In the genomic region with DNA sequence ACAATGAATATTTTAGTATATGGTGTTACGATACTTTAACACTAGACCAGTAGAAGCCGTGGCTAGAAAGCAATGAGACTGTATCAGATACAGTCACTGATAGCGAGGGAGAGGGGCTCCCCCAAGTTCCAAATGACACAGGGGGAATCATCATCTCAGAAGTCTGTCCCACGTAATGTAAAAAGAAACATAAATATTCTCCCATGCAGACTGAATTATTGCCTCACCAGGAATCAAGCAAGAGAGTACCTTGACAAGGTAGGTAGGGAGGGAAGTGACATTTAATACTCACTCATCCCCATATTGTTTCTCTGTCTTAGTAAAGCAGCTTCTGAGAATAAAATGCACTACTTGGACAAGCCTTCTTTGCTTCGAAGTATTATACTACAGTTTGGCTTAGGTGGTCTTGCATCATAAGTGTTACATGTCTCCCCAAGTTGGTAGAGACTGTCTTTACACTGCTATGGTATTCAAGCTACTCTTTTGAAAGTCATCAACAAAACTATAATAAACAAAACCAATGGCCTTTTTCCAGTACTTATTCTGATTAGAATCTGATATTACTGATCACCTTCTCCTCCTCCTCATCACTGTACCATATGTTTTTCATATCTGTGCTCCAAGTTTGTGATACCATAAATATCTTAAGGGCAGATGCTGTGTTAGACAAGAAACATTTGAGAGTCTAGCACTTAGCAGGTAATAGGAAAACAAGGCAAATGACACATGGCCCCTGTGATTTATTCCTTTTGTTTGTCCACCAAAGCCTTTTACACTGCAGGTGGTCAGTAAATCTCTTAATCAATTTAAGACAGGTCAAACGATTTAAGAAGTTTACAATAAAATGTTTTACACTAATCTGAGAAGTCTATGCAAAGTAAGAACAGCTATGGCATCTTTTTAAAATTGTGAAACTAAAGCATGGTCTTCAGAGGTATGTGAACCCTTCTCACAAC, we compare ENCODE assay signal across 10 cellular contexts. TPM values are rescaled to one million over a fixed set of nuclear protein-coding genes. Genes with fewer than 3 reads are reported as not detected.
DNase-seq lines count a peak whose midpoint lies in the region; ATAC-seq, FAIRE-seq and TF ChIP-seq lines count a peak whose summit lies in the region.
"Had no signal": no experiment of that assay in that cellular context is flagged by ENCODE, and none has a peak within 500 bp of the region (broad histone marks: within the 10 kb centered on the region; RNA-seq: fewer than 3 reads in every experiment).

No MANE protein-coding gene starts in this region.

- H3K27me3 ChIP-seq in Peyer's patch = no peaks in the 10 kb centered on the region
- no peaks in the 10 kb centered on the region for H3K27me3 ChIP-seq in right cardiac atrium (ENCODE audit: control insufficient read depth, insufficient read depth)
- H3K27me3 ChIP-seq in skeletal muscle tissue (ENCODE audit: control insufficient read depth in 3 of 3, insufficient read depth in 3 of 3, low read length in 3 of 3) = no peaks in the 10 kb centered on the region

- peak overlapping the region; percentile 6 to 98 (median 94) for H3K27ac ChIP-seq in Peyer's patch
- no peak overlapping the region for H3K27ac ChIP-seq in right cardiac atrium (ENCODE audit: low read length)
- peak overlapping the region; percentile 97 for H3K27ac ChIP-seq in skeletal muscle tissue (ENCODE audit: low read depth, low read length)

- ATAC-seq in right cardiac atrium = no peak
- no peak for ATAC-seq in GM18868 (IDR thresholded peaks at IDR 0.05; ENCODE audit: unreplicated experiment)
- ATAC-seq in esophagus mucosa = no peak
- no peak for ATAC-seq in GM18511 (IDR thresholded peaks at IDR 0.05; ENCODE audit: unreplicated experiment)

- peak overlapping the region in 2 of 3 donors; percentile 84 to 98 for H3K9ac ChIP-seq in skeletal muscle tissue (ENCODE audit: low read depth in 1 of 3, low read length in 3 of 3)

- H3K4me3 ChIP-seq in Peyer's patch = peak overlapping the region in 3 of 4 donors; percentile 67 to 82 (median 79)
- peak overlapping the region; percentile 97 for H3K4me3 ChIP-seq in right cardiac atrium (ENCODE audit: low read length)
- H3K4me3 ChIP-seq in skeletal muscle tissue (ENCODE audit: low read length in 3 of 3) = peak overlapping the region in 2 of 3 donors; percentile 84 to 96

- H3K9me3 ChIP-seq in Peyer's patch (no peaks in the 10 kb centered on the region), right cardiac atrium (ENCODE audit: control insufficient read depth, low read length) (no peaks in the 10 kb centered on the region), skeletal muscle tissue (ENCODE audit: control insufficient read depth in 3 of 3, low read length in 3 of 3) (no peaks in the 10 kb centered on the region)

- TF ChIP-seq POLR2A in GM12891 (IDR thresholded peaks at IDR 0.05; ENCODE audit: low read depth, low read length) (no peak), Peyer's patch (IDR thresholded peaks at IDR 0.05) (no peak)

- TF ChIP-seq CTCF in Peyer's patch (IDR thresholded peaks at IDR 0.05) = no peak

- FAIRE-seq in GM12891 (lab: Jason Lieb, UNC) = no peak

- 38% methylated on average over 6 of the region's 6 CpGs for WGBS in right cardiac atrium

- peaks cover 0 to 38% (median 2%) of the 10 kb centered on the region in 4 donors for H3K4me1 ChIP-seq in Peyer's patch
- no peaks in the 10 kb centered on the region for H3K4me1 ChIP-seq in right cardiac atrium (ENCODE audit: control insufficient read depth, insufficient read depth, low read length)
- H3K4me1 ChIP-seq in skeletal muscle tissue (ENCODE audit: control insufficient read depth in 3 of 3, insufficient read depth in 3 of 3, low read length in 3 of 3) = peaks cover 7 to 37% (median 24%) of the 10 kb centered on the region in 3 donors

- H3K36me3 ChIP-seq in Peyer's patch (no peaks in the 10 kb centered on the region), skeletal muscle tissue (ENCODE audit: control insufficient read depth in 3 of 3, insufficient read depth in 3 of 3, low read length in 3 of 3) (no peaks in the 10 kb centered on the region)

- intact Hi-C loops in right cardiac atrium (cut with DNase I) = no loop called here

- DNase-seq in GM12891 (ENCODE audit: insufficient read length, low spot score) = no peak
- DNase-seq in Peyer's patch = no peak
- no peak for DNase-seq in right cardiac atrium
- DNase-seq in stimulated activated naive CD4-positive, alpha-beta T cell (lab: John Stamatoyannopoulos, UW) = no peak
- DNase-seq: activated CD4-positive, alpha-beta T cell treated with anti-CD3 and anti-CD28 coated beads for 48 hours; NCI-H2107 had no signal

TF ChIP-seq in GM12891, 5 proteins besides CTCF, POLR2A, EP300 and RAD21:
- TF ChIP-seq TAF1 (IDR thresholded peaks at IDR 0.05; ENCODE audit: low read depth, low read length) = no peak
- no peak for TF ChIP-seq PAX5 (IDR thresholded peaks at IDR 0.05; ENCODE audit: insufficient read depth, low read length, severe bottlenecking)
- no peak for TF ChIP-seq POU2F2 (IDR thresholded peaks at IDR 0.05; ENCODE audit: low read depth, low read length)
- TF ChIP-seq SPI1 (IDR thresholded peaks at IDR 0.05; ENCODE audit: low read depth, low read length) = 0 out of 2 replicates have a peak, but pooled peaks have one; percentile 8
- TF ChIP-seq POLR2AphosphoS5 (IDR thresholded peaks at IDR 0.05; ENCODE audit: low read depth, low read length) = no peak

RNA-seq across cellular contexts. Expression of gene LAPTM4A, which starts 2.7 kb away (rescaled TPM):
- 38.9 TPM for polyA plus RNA-seq in GM12891 (2012; ENCODE audit: low read depth, missing spikeins)
- total RNA-seq in Peyer's patch = 10 to 100 TPM; 27.3 to 65.0 (median 50.0) TPM
- total RNA-seq in right cardiac atrium = 100 to 1,000 TPM; 178 to 208 (median 191) TPM
- 224 TPM for polyA plus RNA-seq in right cardiac atrium
- total RNA-seq in skeletal muscle tissue = 269 TPM
- total RNA-seq in esophagus mucosa = 85.4 TPM

RNA-seq across cellular contexts. Expression of gene MATN3, which starts 36.3 kb away (rescaled TPM):
- polyA plus RNA-seq in GM12891 (2012; ENCODE audit: low read depth, missing spikeins) = not detected
- total RNA-seq in Peyer's patch (under 1 TPM in 1 of 4 donors, not detected in 3; 0.40 TPM), right cardiac atrium (under 1 TPM; 0.23 to 0.38 (median 0.30) TPM), skeletal muscle tissue (0.52 TPM), esophagus mucosa (0.56 TPM)
- polyA plus RNA-seq in right cardiac atrium = 0.29 TPM

RNA-seq across cellular contexts. Expression of gene WDR35, which starts 58.9 kb away (rescaled TPM):
- polyA plus RNA-seq in GM12891 (2012; ENCODE audit: low read depth, missing spikeins) = 3.1 TPM
- total RNA-seq in Peyer's patch (1 to 10 TPM; 3.4 to 4.1 (median 3.8) TPM), right cardiac atrium (1 to 10 TPM; 6.2 to 7.2 (median 6.9) TPM), skeletal muscle tissue (12.0 TPM), esophagus mucosa (2.4 TPM)
- polyA plus RNA-seq in right cardiac atrium = 2.2 TPM
